Comparison of ENCODE assay signal across 8 cellular contexts in the genomic region with DNA sequence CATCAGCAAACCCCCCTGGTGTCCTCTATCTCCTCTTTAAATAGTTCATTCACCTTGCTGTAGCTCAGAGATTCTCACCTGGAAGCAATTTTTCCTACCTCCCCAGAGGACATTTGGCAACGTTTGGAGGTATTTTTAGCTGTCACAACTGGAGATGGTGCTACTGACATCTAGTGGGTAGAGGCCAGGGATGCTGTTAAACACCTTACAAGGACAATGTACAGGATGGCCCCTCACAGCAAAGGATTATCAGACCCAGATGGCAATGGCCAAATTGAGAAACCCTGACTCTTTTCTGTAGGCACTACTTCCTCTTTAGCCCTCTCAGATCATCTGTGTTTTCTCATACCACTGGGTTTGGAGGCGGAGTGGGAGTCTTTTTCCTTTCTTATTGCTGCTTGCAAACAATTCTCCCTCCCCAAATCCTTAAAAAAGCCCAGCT. TPM values are rescaled to one million over a fixed set of nuclear protein-coding genes. Genes with fewer than 3 reads are reported as not detected.
DNase-seq lines count a peak whose midpoint lies in the region; ATAC-seq and TF ChIP-seq lines count a peak whose summit lies in the region.

No MANE protein-coding gene starts in this region.

- H3K27ac ChIP-seq in coronary artery, result no peak overlapping the region

- ATAC-seq in GM19025 (IDR thresholded peaks at IDR 0.05; ENCODE audit: low read depth, unreplicated experiment) (peak; percentile 59), HG03139 (IDR thresholded peaks at IDR 0.05; ENCODE audit: unreplicated experiment) (peak; percentile 49), HG03439 (IDR thresholded peaks at IDR 0.05; ENCODE audit: unreplicated experiment) (no peak)

- peak; percentile 62 for DNase-seq in COLO668 (lab: John Stamatoyannopoulos, UW; ENCODE audit: unreplicated experiment)
- peak; percentile 80 for DNase-seq in NCI-H748 (lab: John Stamatoyannopoulos, UW; ENCODE audit: unreplicated experiment)
- DNase-seq in cerebellar cortex (ENCODE audit: low spot score), result peak; percentile 61
- peak; percentile 57 for DNase-seq in renal cortical epithelial cell (ENCODE audit: low read depth)
- no peak for DNase-seq in coronary artery (ENCODE audit: low spot score)

- H3K4me3 ChIP-seq in coronary artery, result no peak overlapping the region

- TF ChIP-seq CTCF in coronary artery (IDR thresholded peaks at IDR 0.05), result no peak

RNA-seq across cellular contexts. Expression of gene TRA2A, which starts 13.2 kb away (rescaled TPM):
- total RNA-seq in renal cortical epithelial cell, result 27.6 and 38.0 TPM in 2 replicates

RNA-seq across cellular contexts. Expression of gene CCDC126, which starts 52.2 kb away (rescaled TPM):
- total RNA-seq in renal cortical epithelial cell, result 18.7 and 36.8 TPM in 2 replicates
